Comparison of ENCODE assay signal across 13 cellular contexts in genomic region chrX:9285342-9285771, GRCh38.
A peak's percentile ranks its signal among the peaks of the same experiment; 100 is the strongest.
DNase-seq lines count a peak whose midpoint lies in the region; ATAC-seq and TF ChIP-seq lines count a peak whose summit lies in the region.
"Had no signal": no experiment of that assay in that cellular context is flagged by ENCODE, and none has a peak within 500 bp of the region (broad histone marks: within the 10 kb centered on the region; RNA-seq: fewer than 3 reads in every experiment).

No MANE protein-coding gene starts in this region.

- H3K4me1 Mint-ChIP-seq in activated CD4-positive, alpha-beta T cell treated with anti-CD3 and anti-CD28 coated beads, Interleukin-2, amount 10 ng/mL, durations not matched to agents 24 days and 14 days, result peaks cover 24% of the 10 kb centered on the region
- peaks cover 41% of the 10 kb centered on the region for H3K4me1 Mint-ChIP-seq in activated naive CD4-positive, alpha-beta T cell treated with anti-CD3 and anti-CD28 coated beads, Interleukin-2, amount 50 U/mL, for 24 hours

- peak; percentile 68 for ATAC-seq in GM19463 (IDR thresholded peaks at IDR 0.05; ENCODE audit: unreplicated experiment)
- no peak for ATAC-seq in HG02840 (IDR thresholded peaks at IDR 0.05; ENCODE audit: low FRiP score, unreplicated experiment)
- no peak for ATAC-seq in psoas muscle

- intact Hi-C loops in activated CD4-positive, alpha-beta T cell treated with anti-CD3 and anti-CD28 coated beads, Interleukin-2, amount 10 ng/mL, durations not matched to agents 24 days and 14 days (cut with micrococcal nuclease), result loop anchor here (1.0 to 10.0 kb wide), 6 partner anchors 27 to 389 kb away; no protein-coding TSS in a partner anchor
- intact Hi-C loops in psoas muscle (cut with DNase I), result no loop called here

- no peaks in the 10 kb centered on the region for H3K4me1 ChIP-seq in psoas muscle

- peak; percentile 66 for DNase-seq in activated CD4-positive, alpha-beta T cell treated with anti-CD3 and anti-CD28 coated beads, Interleukin-2, amount 10 ng/mL, durations not matched to agents 24 days and 14 days
- peak; percentile 20 for DNase-seq in stimulated activated CD8-positive, alpha-beta memory T cell treated with anti-CD3 and anti-CD28 coated beads, Interleukin-12 subunit alpha, Interleukin-12 subunit beta, amount 100 ng/mL, for 24 hours (ENCODE audit: extremely low read depth)
- DNase-seq in NCI-H1417 treated with DMSO at 0.1 percent for 48 hours (lab: John Stamatoyannopoulos, UW) (no peak), kidney glomerular epithelial cell (lab: John Stamatoyannopoulos, UW) (no peak), psoas muscle (no peak)
- DNase-seq: amniotic stem cell; COR-L47; effector memory CD4-positive, alpha-beta T cell; NCI-H1436 treated with DMSO at 0.1 percent for 48 hours had no signal

- H3K4me3 ChIP-seq in psoas muscle, result no peak overlapping the region
- H3K4me3 ChIP-seq: SK-N-MC had no signal

- peaks cover 0 to 5% (median 0%) of the 10 kb centered on the region in 3 donors for H3K27me3 ChIP-seq in psoas muscle (ENCODE audit: insufficient read depth in 3 of 3, low read length in 2 of 3)

- peak overlapping the region; percentile 88 for H3K27ac Mint-ChIP-seq in activated CD4-positive, alpha-beta T cell treated with anti-CD3 and anti-CD28 coated beads, Interleukin-2, amount 10 ng/mL, durations not matched to agents 24 days and 14 days
- H3K27ac Mint-ChIP-seq in activated naive CD4-positive, alpha-beta T cell treated with anti-CD3 and anti-CD28 coated beads, Interleukin-2, amount 50 U/mL, for 24 hours, result peak overlapping the region; percentile 100

- H3K9me3 Mint-ChIP-seq in activated CD4-positive, alpha-beta T cell treated with anti-CD3 and anti-CD28 coated beads, Interleukin-2, amount 10 ng/mL, durations not matched to agents 24 days and 14 days, result no peaks in the 10 kb centered on the region
- peaks cover 5% of the 10 kb centered on the region for H3K9me3 Mint-ChIP-seq in activated naive CD4-positive, alpha-beta T cell treated with anti-CD3 and anti-CD28 coated beads, Interleukin-2, amount 50 U/mL, for 24 hours

- TF ChIP-seq CTCF in psoas muscle (IDR thresholded peaks at IDR 0.05), result no peak

- H3K36me3 ChIP-seq in psoas muscle (ENCODE audit: insufficient read depth in 1 of 2, low read depth in 1 of 2), result no peaks in the 10 kb centered on the region

- H3K4me3 Mint-ChIP-seq in activated CD4-positive, alpha-beta T cell treated with anti-CD3 and anti-CD28 coated beads, Interleukin-2, amount 10 ng/mL, durations not matched to agents 24 days and 14 days, result peak overlapping the region; percentile 46
- peak overlapping the region; percentile 63 for H3K4me3 Mint-ChIP-seq in activated naive CD4-positive, alpha-beta T cell treated with anti-CD3 and anti-CD28 coated beads, Interleukin-2, amount 50 U/mL, for 24 hours

- H3K27me3 Mint-ChIP-seq in activated CD4-positive, alpha-beta T cell treated with anti-CD3 and anti-CD28 coated beads, Interleukin-2, amount 10 ng/mL, durations not matched to agents 24 days and 14 days, result no peaks in the 10 kb centered on the region
- no peaks in the 10 kb centered on the region for H3K27me3 Mint-ChIP-seq in activated naive CD4-positive, alpha-beta T cell treated with anti-CD3 and anti-CD28 coated beads, Interleukin-2, amount 50 U/mL, for 24 hours

- no peaks in the 10 kb centered on the region for H3K9me3 ChIP-seq in psoas muscle

- H3K27ac ChIP-seq in psoas muscle, result no peak overlapping the region
- H3K27ac ChIP-seq: SK-N-MC had no signal

- H3K36me3 Mint-ChIP-seq in activated CD4-positive, alpha-beta T cell treated with anti-CD3 and anti-CD28 coated beads, Interleukin-2, amount 10 ng/mL, durations not matched to agents 24 days and 14 days (ENCODE audit: low read depth), result no peaks in the 10 kb centered on the region
- no peaks in the 10 kb centered on the region for H3K36me3 Mint-ChIP-seq in activated naive CD4-positive, alpha-beta T cell treated with anti-CD3 and anti-CD28 coated beads, Interleukin-2, amount 50 U/mL, for 24 hours

- 71 to 78% (median 74%) methylated on average over 7 of the region's 7 CpGs for WGBS in psoas muscle, 3 donors

Comparison
In these comparisons a context has a peak if more than half of its experiments do, and no peak if none do; other contexts are left out.
1. DNase-seq: peak in activated CD4-positive, alpha-beta T cell treated with anti-CD3 and anti-CD28 coated beads, Interleukin-2, amount 10 ng/mL, durations not matched to agents 24 days and 14 days (single experiment) and stimulated activated CD8-positive, alpha-beta memory T cell treated with anti-CD3 and anti-CD28 coated beads, Interleukin-12 subunit alpha, Interleukin-12 subunit beta, amount 100 ng/mL, for 24 hours (single experiment); none in NCI-H1417 treated with DMSO at 0.1 percent for 48 hours (single experiment), kidney glomerular epithelial cell (single experiment) and psoas muscle (0 of 2).